ENCODE assay signal across 34 cellular contexts in the genomic region with DNA sequence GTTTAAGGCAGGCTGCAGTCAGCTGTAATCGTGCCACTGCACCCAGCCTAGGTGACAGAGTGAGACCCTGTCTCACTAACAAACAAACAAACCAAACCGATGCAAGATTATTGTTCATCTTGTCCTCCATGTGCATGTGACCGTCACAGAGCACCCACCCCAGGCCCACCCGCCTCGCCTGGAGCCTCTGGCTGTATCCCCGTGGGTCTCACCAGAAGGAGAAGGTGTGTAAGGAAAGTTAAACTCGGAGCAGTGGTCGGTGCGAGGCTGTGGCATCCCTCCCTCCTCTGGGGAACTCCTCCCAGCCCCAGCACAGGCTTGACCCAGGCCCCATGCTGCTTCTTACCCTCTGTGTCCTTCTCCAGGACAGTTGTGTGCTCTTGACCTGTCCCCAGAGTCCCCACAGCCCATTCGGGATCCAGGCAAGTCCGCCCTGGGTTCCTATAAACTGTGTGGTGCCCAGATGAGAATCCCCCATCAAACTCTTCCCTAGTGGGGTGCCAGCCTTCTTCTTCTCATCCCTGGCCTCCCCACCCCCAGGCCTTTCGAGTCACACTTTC.
"Had no signal": no experiment of that assay in that cellular context is flagged by ENCODE, and none has a peak within 500 bp of the region (broad histone marks: within the 10 kb centered on the region; RNA-seq: fewer than 3 reads in every experiment).

No MANE protein-coding gene starts in this region.

- ATAC-seq: activated naive CD8-positive, alpha-beta T cell treated with anti-CD3 and anti-CD28 coated beads, Interleukin-2, amount 50 U/mL, for 24 hours; activated T-cell treated with anti-CD3 and anti-CD28 coated beads, Interleukin-2, amount 50 U/mL, for 72 hours; activated T-helper 17 cell treated with anti-CD3 and anti-CD28 coated beads, Interleukin-2, amount 50 U/mL, for 72 hours; PC-3 had no signal

- H3K27me3 ChIP-seq: brain microvascular endothelial cell, MG63, Peyer's patch had no signal

- DNase-seq: activated B cell treated with CpG ODN at 0.5 μM for 24 hours; activated CD4-positive, alpha-beta memory T cell treated with anti-CD3 and anti-CD28 coated beads for 36 hours; activated CD4-positive, alpha-beta T cell treated with anti-CD3 and anti-CD28 coated beads for 4 hours; activated CD4-positive, alpha-beta T cell treated with anti-CD3 and anti-CD28 coated beads, Interleukin-2, amount 50 U/mL, for 1 hour; activated CD4-positive, CD25-positive, alpha-beta regulatory T cell treated with anti-CD3 and anti-CD28 coated beads, Interleukin-2, amount 50 U/mL, for 72 hours; activated gamma-delta T cell treated with Interleukin-2 at 50 U/mL for 16 hours; activated naive CD4-positive, alpha-beta T cell treated with anti-CD3 and anti-CD28 coated beads for 36 hours; activated naive CD8-positive, alpha-beta T cell treated with anti-CD3 and anti-CD28 coated beads, Interleukin-2, amount 50 U/mL, for 24 hours; activated T-cell treated with anti-CD3 and anti-CD28 coated beads, Interleukin-2, amount 50 U/mL, for 1 hour; activated T-cell treated with anti-CD3 and anti-CD28 coated beads, Interleukin-2, amount 50 U/mL, for 72 hours; aorta; brain microvascular endothelial cell; Kasumi-1; KG1; MG63; NCI-H1048; NCI-H1105 treated with DMSO at 0.1 percent for 48 hours; NCI-H1436; NCI-H1694; NCI-H1930; NCI-H2081 treated with DMSO at 0.1 percent for 48 hours; NCI-H226; NCI-H526; NCI-H748 treated with DMSO at 0.1 percent for 48 hours; NK-92 treated with Interleukin-12 subunit alpha and Interleukin-12 subunit beta, amount 100 ng/mL, for 24 hours; PC-3; Peyer's patch; RPMI8226; SW 1271; T-helper 1 cell; T-helper 2 cell; T-helper 9 cell had no signal

- H3K27ac ChIP-seq: brain microvascular endothelial cell, Peyer's patch, VCaP had no signal

- H3K9me3 ChIP-seq: MG63, Peyer's patch had no signal

- H3K4me1 ChIP-seq: Peyer's patch had no signal

- H3K4me3 ChIP-seq: MG63, Peyer's patch had no signal

- H3K36me3 ChIP-seq: brain microvascular endothelial cell, MG63, Peyer's patch had no signal
